ENCODE assay signal across 15 cellular contexts in genomic region chr4:126495163-126495752, GRCh38.
"Had no signal": no experiment of that assay in that cellular context is flagged by ENCODE, and none has a peak within 500 bp of the region (broad histone marks: within the 10 kb centered on the region; RNA-seq: fewer than 3 reads in every experiment).

No MANE protein-coding gene starts in this region.

- H3K27ac ChIP-seq: esophagus squamous epithelium, gastroesophageal sphincter had no signal

- ATAC-seq: gastroesophageal sphincter, left lobe of liver, mucosa of descending colon, natural killer cell had no signal

- H3K4me3 ChIP-seq: esophagus squamous epithelium, gastroesophageal sphincter, mucosa of descending colon had no signal

- H3K9me3 ChIP-seq: esophagus squamous epithelium, gastroesophageal sphincter, mucosa of descending colon had no signal

- H3K27me3 ChIP-seq: esophagus squamous epithelium, gastroesophageal sphincter had no signal

- H3K4me1 ChIP-seq: esophagus squamous epithelium, gastroesophageal sphincter had no signal

- H3K36me3 ChIP-seq: esophagus squamous epithelium, gastroesophageal sphincter had no signal

- DNase-seq: dermis blood vessel endothelial cell; esophagus squamous epithelium; foreskin fibroblast; glutamatergic neuron; islet precursor cell; mammary epithelial cell; mucosa of descending colon; natural killer cell; posterior cingulate gyrus; small intestine; stimulated activated CD4-positive, alpha-beta T cell treated with anti-CD3 and anti-CD28 coated beads, Interleukin-12 subunit alpha, Interleukin-12 subunit beta, amount 100 ng/mL, for 4 hours; stimulated activated naive CD4-positive, alpha-beta T cell; trophoblast cell had no signal
